ENCODE assay signal across 10 cellular contexts in genomic region chr16:3235856-3236669, GRCh38. TPM values are rescaled to one million over a fixed set of nuclear protein-coding genes. Genes with fewer than 3 reads are reported as not detected.
DNase-seq lines count a peak whose midpoint lies in the region; ATAC-seq, FAIRE-seq and TF ChIP-seq lines count a peak whose summit lies in the region.
"Had no signal": no experiment of that assay in that cellular context is flagged by ENCODE, and none has a peak within 500 bp of the region (broad histone marks: within the 10 kb centered on the region; RNA-seq: fewer than 3 reads in every experiment).

No MANE protein-coding gene starts in this region.

- H3K4me1 ChIP-seq in lung (ENCODE audit: control insufficient read depth in 2 of 2, insufficient read depth in 2 of 2, low read length in 2 of 2) = peaks cover 0 to 8% of the 10 kb centered on the region in 2 donors

- FAIRE-seq in urothelium cell line (lab: Jason Lieb, UNC) = no peak

- ATAC-seq in lung (ENCODE audit: insufficient read depth, low FRiP score) (no peak), GM18498 (IDR thresholded peaks at IDR 0.05; ENCODE audit: unreplicated experiment) (no peak), GM18861 (IDR thresholded peaks at IDR 0.05; ENCODE audit: unreplicated experiment) (no peak), HG03460 (IDR thresholded peaks at IDR 0.05; ENCODE audit: unreplicated experiment) (no peak)

- 78 to 85% methylated on average over 29 of the region's 29 CpGs for WGBS in lung, 2 donors

- H3K27ac ChIP-seq in lung (ENCODE audit: low read depth in 1 of 2, low read length in 1 of 2) = no peak overlapping the region

- peaks cover 0 to 3% of the 10 kb centered on the region in 2 donors for H3K9me3 ChIP-seq in lung (ENCODE audit: control insufficient read depth in 2 of 2, insufficient read depth in 1 of 2, low read length in 1 of 2)

- no peaks in the 10 kb centered on the region for H3K27me3 ChIP-seq in lung (ENCODE audit: control insufficient read depth, insufficient read depth)

- no peak overlapping the region for H3K4me3 ChIP-seq in lung

- H3K36me3 ChIP-seq in lung (ENCODE audit: control insufficient read depth in 2 of 2, insufficient read depth in 2 of 2, low read length in 2 of 2) = peaks cover 8 to 18% of the 10 kb centered on the region in 2 donors

- DNase-seq in NCI-H510A treated with DMSO at 0.1 percent for 48 hours (lab: John Stamatoyannopoulos, UW) (peak; percentile 33), NCI-H510A (lab: John Stamatoyannopoulos, UW) (no peak), lung (ENCODE audit: low spot score) (peak; percentile 47), urothelium cell line (ENCODE audit: low spot score) (peak; percentile 46)
- peak; percentile 33 for DNase-seq in activated effector memory CD4-positive, alpha-beta T cell treated with Interleukin-2 at 50 U/mL for 16 hours

- no peak for TF ChIP-seq CTCF in lung (IDR thresholded peaks at IDR 0.05; ENCODE audit: control extremely low read depth, extremely low read depth)

RNA-seq across cellular contexts. Expression of gene ZNF200, which starts 1.1 kb away (rescaled TPM):
- total RNA-seq in lung = 1 to 10 TPM; 6.5 to 7.8 TPM
- polyA plus RNA-seq in lung = 1 to 10 TPM; 4.3 to 6.4 TPM

RNA-seq across cellular contexts. Expression of gene MEFV, which starts 20.4 kb away (rescaled TPM):
- total RNA-seq in lung = 10 to 100 TPM in 1 of 2 donors, 1 to 10 TPM in 1; 4.8 to 11.3 TPM
- 10 to 100 TPM in 1 of 2 donors, 1 to 10 TPM in 1; 1.3 to 21.7 TPM for polyA plus RNA-seq in lung
- polyA plus RNA-seq: AG04450 had no signal

RNA-seq across cellular contexts. Expression of gene ZNF263, which starts 47.2 kb away (rescaled TPM):
- total RNA-seq in lung = 10 to 100 TPM; 27.3 to 48.4 TPM
- polyA plus RNA-seq in lung = 10 to 100 TPM; 13.4 to 23.9 TPM

RNA-seq across cellular contexts. Expression of gene OR1F1, which starts 48.1 kb away (rescaled TPM):
- total RNA-seq in lung = not detected
- polyA plus RNA-seq in lung = not detected
- total RNA-seq: mononuclear cell had no signal
